ENCODE assay signal across 18 cellular contexts in genomic region chr2:101116348-101116747, GRCh38.
"Had no signal": no experiment of that assay in that cellular context is flagged by ENCODE, and none has a peak within 500 bp of the region (broad histone marks: within the 10 kb centered on the region; RNA-seq: fewer than 3 reads in every experiment).

No MANE protein-coding gene starts in this region.

- H3K4me3 ChIP-seq: colonic mucosa, esophagus muscularis mucosa, sigmoid colon, thoracic aorta had no signal

- H3K36me3 Mint-ChIP-seq: activated naive CD4-positive, alpha-beta T cell treated with anti-CD3 and anti-CD28 coated beads, Interleukin-2, amount 50 U/mL, for 72 hours had no signal

- H3K27ac Mint-ChIP-seq: activated CD4-positive, alpha-beta T cell treated with anti-CD3 and anti-CD28 coated beads, Interleukin-2, amount 10 ng/mL, durations not matched to agents 7 days and 5 days; activated naive CD4-positive, alpha-beta T cell treated with anti-CD3 and anti-CD28 coated beads, Interleukin-2, amount 50 U/mL, for 72 hours; activated T-cell treated with anti-CD3 and anti-CD28 coated beads, Interleukin-2, amount 50 U/mL, for 72 hours; stimulated activated naive CD8-positive, alpha-beta T cell treated with anti-CD3 and anti-CD28 coated beads, Interleukin-15, amount 100 ng/mL, for 72 hours had no signal

- H3K27ac ChIP-seq: colonic mucosa, esophagus muscularis mucosa, sigmoid colon, thoracic aorta had no signal

- H3K9me3 ChIP-seq: colonic mucosa, esophagus muscularis mucosa, sigmoid colon, thoracic aorta had no signal

- H3K36me3 ChIP-seq: colonic mucosa, esophagus muscularis mucosa, sigmoid colon, thoracic aorta had no signal

- H3K27me3 Mint-ChIP-seq: stimulated activated naive CD8-positive, alpha-beta T cell treated with anti-CD3 and anti-CD28 coated beads, Interleukin-15, amount 100 ng/mL, for 72 hours had no signal

- H3K4me1 Mint-ChIP-seq: activated CD4-positive, alpha-beta T cell treated with anti-CD3 and anti-CD28 coated beads, Interleukin-2, amount 10 ng/mL, durations not matched to agents 7 days and 5 days; stimulated activated naive CD8-positive, alpha-beta T cell treated with anti-CD3 and anti-CD28 coated beads, Interleukin-15, amount 100 ng/mL, for 72 hours had no signal

- ATAC-seq: activated naive CD4-positive, alpha-beta T cell treated with anti-CD3 and anti-CD28 coated beads, Interleukin-2, amount 50 U/mL, for 72 hours; activated T-cell treated with anti-CD3 and anti-CD28 coated beads, Interleukin-2, amount 50 U/mL, for 72 hours; stimulated activated naive CD8-positive, alpha-beta T cell treated with anti-CD3 and anti-CD28 coated beads, Interleukin-15, amount 100 ng/mL, for 72 hours had no signal

- H3K4me3 Mint-ChIP-seq: activated CD4-positive, alpha-beta T cell treated with anti-CD3 and anti-CD28 coated beads, Interleukin-2, amount 10 ng/mL, durations not matched to agents 7 days and 5 days; activated T-cell treated with anti-CD3 and anti-CD28 coated beads, Interleukin-2, amount 50 U/mL, for 72 hours; nephron; stimulated activated naive CD8-positive, alpha-beta T cell treated with anti-CD3 and anti-CD28 coated beads, Interleukin-15, amount 100 ng/mL, for 72 hours had no signal

- H3K27me3 ChIP-seq: colonic mucosa, esophagus muscularis mucosa, sigmoid colon had no signal

- H3K9me3 Mint-ChIP-seq: activated CD4-positive, alpha-beta T cell treated with anti-CD3 and anti-CD28 coated beads, Interleukin-2, amount 10 ng/mL, durations not matched to agents 7 days and 5 days; activated naive CD4-positive, alpha-beta T cell treated with anti-CD3 and anti-CD28 coated beads, Interleukin-2, amount 50 U/mL, for 72 hours; activated T-cell treated with anti-CD3 and anti-CD28 coated beads, Interleukin-2, amount 50 U/mL, for 72 hours; nephron; stimulated activated naive CD8-positive, alpha-beta T cell treated with anti-CD3 and anti-CD28 coated beads, Interleukin-15, amount 100 ng/mL, for 72 hours had no signal

- DNase-seq: activated CD4-positive, alpha-beta T cell treated with anti-CD3 and anti-CD28 coated beads, Interleukin-2, amount 10 ng/mL, durations not matched to agents 7 days and 5 days; activated CD8-positive, alpha-beta memory T cell treated with anti-CD3 and anti-CD28 coated beads, Interleukin-2, amount 50 U/mL, for 48 hours; activated gamma-delta T cell; activated T-cell treated with anti-CD3 and anti-CD28 coated beads, Interleukin-2, amount 50 U/mL, for 72 hours; central memory CD4-positive, alpha-beta T cell; colonic mucosa; effector CD4-positive, alpha-beta T cell; hypothalamus; kidney; nucleus accumbens; sigmoid colon; stimulated activated CD4-positive, alpha-beta T cell treated with anti-CD3 and anti-CD28 coated beads, Interleukin-1b, Interleukin-23, amount 100 ng/mL, for 48 hours; stimulated activated naive CD8-positive, alpha-beta T cell treated with anti-CD3 and anti-CD28 coated beads, Interleukin-15, amount 100 ng/mL, for 72 hours; T-helper 2 cell had no signal
